Comparison of ENCODE assay signal across 8 cellular contexts in the genomic region with DNA sequence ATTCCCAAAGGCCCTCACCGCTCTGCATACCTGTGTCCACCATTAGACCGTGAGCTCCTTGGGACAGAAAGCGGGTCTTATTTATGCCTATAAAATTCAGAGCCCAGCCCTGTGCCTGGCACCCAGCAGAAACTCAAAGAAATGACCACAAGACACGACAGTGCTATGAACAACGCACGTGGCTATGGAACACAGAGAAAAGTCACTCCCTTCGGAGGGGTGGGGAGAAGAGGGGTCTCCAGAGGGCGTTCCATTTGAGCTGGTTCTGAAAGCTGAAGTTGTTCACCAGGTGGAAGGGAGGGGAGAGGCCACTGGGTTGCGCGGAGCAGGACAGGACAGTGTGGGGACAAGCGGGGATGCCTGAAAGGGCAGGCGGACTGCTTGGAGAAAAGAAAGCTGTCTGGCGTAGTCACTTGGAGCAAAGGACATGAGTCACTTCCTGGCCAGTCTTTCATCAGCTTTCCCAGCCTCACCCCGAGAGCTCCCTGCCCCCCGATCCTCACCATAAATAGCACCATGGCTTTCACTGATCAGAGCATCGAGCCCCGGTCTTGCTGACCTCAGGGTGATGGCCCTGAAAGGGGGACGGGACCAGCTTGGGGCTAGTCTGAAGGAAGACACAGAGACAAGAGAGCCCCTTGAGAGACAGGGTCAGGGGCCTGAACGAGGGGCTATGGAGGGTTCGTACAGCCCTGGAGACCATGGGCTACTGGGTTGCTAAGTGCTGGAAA. TPM values are rescaled to one million over a fixed set of nuclear protein-coding genes. Genes with fewer than 3 reads are reported as not detected.
DNase-seq lines count a peak whose midpoint lies in the region; ATAC-seq and TF ChIP-seq lines count a peak whose summit lies in the region.

No MANE protein-coding gene starts in this region.

- H3K9me3 Mint-ChIP-seq in endothelial cell (ENCODE audit: unreplicated experiment): no peaks in the 10 kb centered on the region
- no peaks in the 10 kb centered on the region for H3K9me3 Mint-ChIP-seq in mesothelial cell of epicardium

- H3K4me3 Mint-ChIP-seq in endothelial cell (ENCODE audit: unreplicated experiment): peak overlapping the region; percentile 72
- no peak overlapping the region for H3K4me3 Mint-ChIP-seq in mesothelial cell of epicardium

- no peak for TF ChIP-seq POLR2A in transverse colon (IDR thresholded peaks at IDR 0.05)

- H3K4me3 ChIP-seq in H7 (ENCODE audit: insufficient read depth, low read depth, low read length): peak overlapping the region; percentile 2; the same call in 1 of the 2 replicates
- H3K4me3 ChIP-seq in transverse colon: no peak overlapping the region

- H3K9me3 ChIP-seq in transverse colon: no peaks in the 10 kb centered on the region

- in situ Hi-C loops in transverse colon (cut with MboI; ENCODE audit: low pct_ligation_motif_present in 1 of 4, low pct_unique_long_range_greater_than_20kb in 1 of 4, low sequenced_read_pairs in 3 of 4): no loop called here

- intact Hi-C loops in transverse colon (cut with DNase I; ENCODE audit: low total_unique reads): no loop called here

- H3K27ac Mint-ChIP-seq in endothelial cell (ENCODE audit: unreplicated experiment) (peak overlapping the region; percentile 96), mesothelial cell of epicardium (peak overlapping the region; percentile 89)

- DNase-seq in H7: no peak
- peak; percentile 20 for DNase-seq in endothelial cell (ENCODE audit: low spot score)
- no peak for DNase-seq in mesothelial cell of epicardium (ENCODE audit: low spot score in 2 of 2, unreplicated experiment in 2 of 2)
- peak; percentile 53 for DNase-seq in transverse colon
- no peak for DNase-seq in effector CD4-positive, alpha-beta T cell
- DNase-seq in effector CD8-positive, alpha-beta T cell (lab: John Stamatoyannopoulos, UW): no peak

- no peak for TF ChIP-seq CTCF in endothelial cell (IDR thresholded peaks at IDR 0.05; ENCODE audit: unreplicated experiment)
- TF ChIP-seq CTCF in mesothelial cell of epicardium (IDR thresholded peaks at IDR 0.05; ENCODE audit: unreplicated experiment): no peak
- TF ChIP-seq CTCF in transverse colon (IDR thresholded peaks at IDR 0.05): no peak

- H3K36me3 Mint-ChIP-seq in endothelial cell (ENCODE audit: low read depth, unreplicated experiment) (peaks cover 42% of the 10 kb centered on the region), mesothelial cell of epicardium (peaks cover under 1% of the 10 kb centered on the region)

- ATAC-seq in SK-N-SH treated with all-trans-retinoic acid at 6 μM for 48 hours (peak; percentile 83), HG03175 (IDR thresholded peaks at IDR 0.05; ENCODE audit: unreplicated experiment) (no peak)

- TF ChIP-seq EP300 in transverse colon (IDR thresholded peaks at IDR 0.05; ENCODE audit: low read depth): no peak

- WGBS in transverse colon (ENCODE audit: low coverage in 1 of 2), 2 donors: 67 to 70% methylated on average over 10 to 20 of the region's 20 CpGs

- peaks cover 24% of the 10 kb centered on the region for H3K4me1 Mint-ChIP-seq in endothelial cell (ENCODE audit: unreplicated experiment)
- peaks cover 16% of the 10 kb centered on the region for H3K4me1 Mint-ChIP-seq in mesothelial cell of epicardium

- H3K4me1 ChIP-seq in transverse colon: peaks cover 20 to 33% (median 21%) of the 10 kb centered on the region in 4 donors

- peaks cover 1% of the 10 kb centered on the region; the same call in 1 of the 2 replicates for H3K36me3 ChIP-seq in H7 (replicated peaks; ENCODE audit: control insufficient read depth, insufficient read depth, low read length)
- H3K36me3 ChIP-seq in transverse colon: peaks cover 0 to 7% (median 0%) of the 10 kb centered on the region in 4 donors

- H3K27me3 Mint-ChIP-seq in endothelial cell (ENCODE audit: unreplicated experiment): peaks cover 16% of the 10 kb centered on the region
- H3K27me3 Mint-ChIP-seq in mesothelial cell of epicardium (ENCODE audit: low read depth): no peaks in the 10 kb centered on the region

- H3K27me3 ChIP-seq in H7 (ENCODE audit: control insufficient read depth, insufficient read depth, low read length) (no peaks in the 10 kb centered on the region; the same call in 1 of the 2 replicates), transverse colon (no peaks in the 10 kb centered on the region)

- peak overlapping the region; percentile 80 to 88 (median 84) for H3K27ac ChIP-seq in transverse colon

TF ChIP-seq in SK-N-SH treated with all-trans-retinoic acid at 6 μM for 48 hours, 23 proteins besides CTCF, POLR2A, EP300 and RAD21:
- TF ChIP-seq ISL1 (CRISPR knock-in tag; IDR thresholded peaks at IDR 0.05) (no peak), ZC3H10 (CRISPR knock-in tag; IDR thresholded peaks at IDR 0.05) (no peak)
TF ChIP-seq in SK-N-SH treated with all-trans-retinoic acid at 6 μM for 48 hours: peak in this region for 0.

RNA-seq across cellular contexts. Expression of a gene that starts 28.5 kb away (rescaled TPM):
- total RNA-seq in H7 (2014; rRNA removed; shearing (Covaris generic)): 46.4 and 53.8 TPM in 2 replicates
- total RNA-seq in endothelial cell (ENCODE audit: unreplicated experiment) (328 TPM), mesothelial cell of epicardium (39.3 to 41.8 TPM (median 41.1 TPM) in 3 replicates), transverse colon (100 to 1,000 TPM in 3 of 4 donors, 10 to 100 TPM in 1; 55.9 to 149 (median 112) TPM)

Comparison
In these comparisons a context has a peak if more than half of its experiments do, and no peak if none do; other contexts are left out.
1. DNase-seq: peak in endothelial cell (single experiment) and transverse colon (single experiment); none in H7 (single experiment), mesothelial cell of epicardium (0 of 2), effector CD4-positive, alpha-beta T cell (single experiment) and effector CD8-positive, alpha-beta T cell (single experiment).